ENCODE assay signal across 16 cellular contexts in the genomic region with DNA sequence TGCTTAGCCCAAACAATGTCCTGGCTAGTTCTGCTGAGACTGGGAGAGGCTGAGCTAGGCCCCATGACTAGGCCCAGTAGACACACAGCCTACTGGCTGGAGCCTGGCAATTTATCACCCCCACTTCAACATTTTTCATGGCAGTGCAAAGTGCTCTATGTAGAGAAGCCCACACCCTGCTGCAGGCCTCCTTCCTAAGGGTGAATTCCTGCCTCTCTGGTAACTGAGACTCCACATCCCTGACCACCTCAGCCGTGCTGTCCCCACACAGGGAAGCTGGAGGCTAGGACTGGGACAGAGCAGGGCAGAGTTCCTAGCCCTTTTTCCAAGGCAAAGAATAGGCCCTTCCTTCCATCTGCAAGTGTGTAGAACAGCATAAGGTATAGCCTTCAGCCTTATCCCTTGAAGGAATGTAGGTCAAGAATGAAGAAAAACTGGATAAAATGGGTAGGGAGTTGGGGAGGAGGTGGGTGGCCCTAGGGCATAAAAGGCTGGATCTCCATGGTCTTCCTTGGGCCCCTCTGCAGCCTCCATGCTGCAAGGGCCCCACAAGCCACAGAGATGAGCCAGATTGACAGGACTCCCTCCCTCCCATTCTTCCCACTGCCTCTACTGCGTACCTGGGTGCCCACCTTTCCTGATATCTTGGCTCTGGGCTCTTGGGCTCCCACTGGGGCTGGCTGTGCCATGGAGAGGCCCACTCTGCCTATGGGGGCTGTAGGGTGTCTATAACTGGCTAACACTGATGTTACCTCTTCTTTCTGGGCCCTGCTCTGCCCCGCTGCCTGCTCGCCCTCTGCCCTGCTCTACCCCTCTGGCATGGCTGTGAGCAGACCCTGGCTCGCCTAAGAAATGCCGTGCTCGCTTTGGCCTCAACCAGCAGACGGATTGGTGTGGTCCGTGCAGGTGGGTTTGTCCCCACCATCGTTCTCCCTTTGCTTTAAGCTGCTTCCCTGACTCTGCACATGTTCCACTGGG. TPM values are rescaled to one million over a fixed set of nuclear protein-coding genes. Genes with fewer than 3 reads are reported as not detected.
DNase-seq lines count a peak whose midpoint lies in the region; ATAC-seq, FAIRE-seq and TF ChIP-seq lines count a peak whose summit lies in the region.
"Had no signal": no experiment of that assay in that cellular context is flagged by ENCODE, and none has a peak within 500 bp of the region (broad histone marks: within the 10 kb centered on the region; RNA-seq: fewer than 3 reads in every experiment).

No MANE protein-coding gene starts in this region.

- intact Hi-C loops in activated CD4-positive, alpha-beta memory T cell treated with anti-CD3 and anti-CD28 coated beads for 36 hours (cut with micrococcal nuclease), result no loop called here
- intact Hi-C loops in posterior vena cava (cut with DNase I), result loop anchor here in 1 of 2 donors (5.0 kb wide), 1 partner anchor 102 kb away; no protein-coding TSS in a partner anchor

- peak overlapping the region; percentile 71 for H3K27ac Mint-ChIP-seq in activated CD4-positive, alpha-beta memory T cell treated with anti-CD3 and anti-CD28 coated beads for 36 hours
- no peak overlapping the region for H3K27ac Mint-ChIP-seq in activated CD4-positive, alpha-beta memory T cell treated with anti-CD3 and anti-CD28 coated beads, Interleukin-2, amount 10 ng/mL, durations not matched to agents 7 days and 5 days
- peak overlapping the region; percentile 24 for H3K27ac Mint-ChIP-seq in chondrocyte (ENCODE audit: unreplicated experiment)

- CTCF ChIA-PET in activated CD4-positive, alpha-beta memory T cell treated with anti-CD3 and anti-CD28 coated beads for 36 hours (lab: Charles Lee), result interaction anchor here (1.3 to 28.4 kb wide), 5 partner anchors 11 to 118 kb away, joined by 3 to 981 read pairs (median 27); partner anchors contain the start of gene TCF7
- CTCF ChIA-PET in activated CD4-positive, alpha-beta memory T cell treated with anti-CD3 and anti-CD28 coated beads, Interleukin-2, amount 10 ng/mL, durations not matched to agents 7 days and 5 days (lab: Charles Lee), result interaction anchor here (0.7 to 19.9 kb wide), 3 partner anchors 9 to 106 kb away, joined by 3 to 348 read pairs (median 6); no protein-coding TSS in a partner anchor
- CTCF ChIA-PET in RWPE1 (lab: Yijun Ruan, JAX), result interaction anchor here (0.5 to 11.4 kb wide), 4 partner anchors 16 to 717 kb away, joined by 3 to 219 read pairs (median 4); no protein-coding TSS in a partner anchor

- no peak for TF ChIP-seq CTCF in RWPE1 (conservative IDR thresholded peaks at IDR 0.05; ENCODE audit: low read depth)
- TF ChIP-seq CTCF in chondrocyte (IDR thresholded peaks at IDR 0.05), result no peak

- no peak overlapping the region for H3K4me3 Mint-ChIP-seq in activated CD4-positive, alpha-beta memory T cell treated with anti-CD3 and anti-CD28 coated beads for 36 hours
- no peak overlapping the region for H3K4me3 Mint-ChIP-seq in activated CD4-positive, alpha-beta memory T cell treated with anti-CD3 and anti-CD28 coated beads, Interleukin-2, amount 10 ng/mL, durations not matched to agents 7 days and 5 days
- H3K4me3 Mint-ChIP-seq in chondrocyte (ENCODE audit: unreplicated experiment), result no peak overlapping the region
- H3K4me3 Mint-ChIP-seq: neural crest cell had no signal

- peaks cover 60% of the 10 kb centered on the region for H3K36me3 Mint-ChIP-seq in activated CD4-positive, alpha-beta memory T cell treated with anti-CD3 and anti-CD28 coated beads for 36 hours
- H3K36me3 Mint-ChIP-seq in activated CD4-positive, alpha-beta memory T cell treated with anti-CD3 and anti-CD28 coated beads, Interleukin-2, amount 10 ng/mL, durations not matched to agents 7 days and 5 days (ENCODE audit: low read depth), result peaks cover 48% of the 10 kb centered on the region
- H3K36me3 Mint-ChIP-seq in chondrocyte (ENCODE audit: low read depth), result peaks cover 4% of the 10 kb centered on the region

- POLR2A ChIA-PET in activated CD4-positive, alpha-beta memory T cell treated with anti-CD3 and anti-CD28 coated beads for 36 hours (lab: Charles Lee), result no interaction called here
- POLR2A ChIA-PET in activated CD4-positive, alpha-beta memory T cell treated with anti-CD3 and anti-CD28 coated beads, Interleukin-2, amount 10 ng/mL, durations not matched to agents 7 days and 5 days (lab: Charles Lee), result interaction anchor here (1.1 to 1.6 kb wide), 2 partner anchors 33 to 105 kb away, joined by 3 to 4 read pairs; no protein-coding TSS in a partner anchor
- POLR2A ChIA-PET in RWPE1 (lab: Yijun Ruan, JAX; ENCODE audit: low non-redundant PET), result no interaction called here

- peak; percentile 7 for DNase-seq in activated CD4-positive, alpha-beta memory T cell treated with anti-CD3 and anti-CD28 coated beads for 36 hours
- no peak for DNase-seq in activated CD4-positive, alpha-beta memory T cell treated with anti-CD3 and anti-CD28 coated beads, Interleukin-2, amount 10 ng/mL, durations not matched to agents 7 days and 5 days
- no peak for DNase-seq in RWPE1 (ENCODE audit: low spot score)
- peak; percentile 50 for DNase-seq in chondrocyte (ENCODE audit: low spot score)
- DNase-seq in posterior vena cava (ENCODE audit: low spot score), result peak; percentile 74
- DNase-seq in GM19239 (ENCODE audit: insufficient read length, low spot score), result no peak
- no peak for DNase-seq in COLO829 (ENCODE audit: low spot score)
- DNase-seq: activated CD4-positive, alpha-beta T cell treated with anti-CD3 and anti-CD28 coated beads for 1 hour; NCI-H1694; NCI-H526 had no signal

- peaks cover 24% of the 10 kb centered on the region for H3K4me1 Mint-ChIP-seq in activated CD4-positive, alpha-beta memory T cell treated with anti-CD3 and anti-CD28 coated beads for 36 hours (ENCODE audit: low read depth)
- peaks cover 6% of the 10 kb centered on the region for H3K4me1 Mint-ChIP-seq in activated CD4-positive, alpha-beta memory T cell treated with anti-CD3 and anti-CD28 coated beads, Interleukin-2, amount 10 ng/mL, durations not matched to agents 7 days and 5 days
- peaks cover 18% of the 10 kb centered on the region for H3K4me1 Mint-ChIP-seq in chondrocyte (ENCODE audit: low read depth)

- H3K27me3 Mint-ChIP-seq in activated CD4-positive, alpha-beta memory T cell treated with anti-CD3 and anti-CD28 coated beads for 36 hours, result no peaks in the 10 kb centered on the region
- peaks cover 3% of the 10 kb centered on the region for H3K27me3 Mint-ChIP-seq in activated CD4-positive, alpha-beta memory T cell treated with anti-CD3 and anti-CD28 coated beads, Interleukin-2, amount 10 ng/mL, durations not matched to agents 7 days and 5 days
- no peaks in the 10 kb centered on the region for H3K27me3 Mint-ChIP-seq in chondrocyte (ENCODE audit: low read depth)

- FAIRE-seq in GM19239 (lab: Jason Lieb, UNC), result no peak

- no peak for ATAC-seq in HG03565 (IDR thresholded peaks at IDR 0.05; ENCODE audit: unreplicated experiment)
- ATAC-seq: HCT116, left lung, Panc1 had no signal

- H3K27ac ChIP-seq in RWPE1, result peak overlapping the region; percentile 4; the same call in 1 of the 2 replicates
- H3K27ac ChIP-seq: esophagus muscularis mucosa had no signal

- H3K9me3 Mint-ChIP-seq in activated CD4-positive, alpha-beta memory T cell treated with anti-CD3 and anti-CD28 coated beads for 36 hours, result no peaks in the 10 kb centered on the region
- no peaks in the 10 kb centered on the region for H3K9me3 Mint-ChIP-seq in activated CD4-positive, alpha-beta memory T cell treated with anti-CD3 and anti-CD28 coated beads, Interleukin-2, amount 10 ng/mL, durations not matched to agents 7 days and 5 days
- no peaks in the 10 kb centered on the region for H3K9me3 Mint-ChIP-seq in chondrocyte (ENCODE audit: low read depth)
- H3K9me3 Mint-ChIP-seq: neural crest cell had no signal

RNA-seq across cellular contexts. Expression of gene TCF7, which starts 29.8 kb away (rescaled TPM):
- total RNA-seq in activated CD4-positive, alpha-beta memory T cell treated with anti-CD3 and anti-CD28 coated beads for 36 hours, result 10 to 100 TPM; 59.3 to 65.6 TPM
- 10 to 100 TPM; 19.2 to 21.9 TPM for total RNA-seq in activated CD4-positive, alpha-beta memory T cell treated with anti-CD3 and anti-CD28 coated beads, Interleukin-2, amount 10 ng/mL, durations not matched to agents 7 days and 5 days
- total RNA-seq in chondrocyte, result 0.53 to 1.2 TPM (median 0.55 TPM) in 3 replicates
- 1 to 10 TPM; 1.0 to 1.6 TPM for total RNA-seq in posterior vena cava

RNA-seq across cellular contexts. Expression of gene SKP1, which starts 32.5 kb away (rescaled TPM):
- total RNA-seq in activated CD4-positive, alpha-beta memory T cell treated with anti-CD3 and anti-CD28 coated beads for 36 hours, result 100 to 1,000 TPM; 284 to 286 TPM
- total RNA-seq in activated CD4-positive, alpha-beta memory T cell treated with anti-CD3 and anti-CD28 coated beads, Interleukin-2, amount 10 ng/mL, durations not matched to agents 7 days and 5 days, result 100 to 1,000 TPM; 197 to 205 TPM
- 248 to 338 TPM (median 256 TPM) in 3 replicates for total RNA-seq in chondrocyte
- 100 to 1,000 TPM; 321 to 334 TPM for total RNA-seq in posterior vena cava

Comparison
In these comparisons a context has a peak if more than half of its experiments do, and no peak if none do; other contexts are left out.
1. DNase-seq: peak in activated CD4-positive, alpha-beta memory T cell treated with anti-CD3 and anti-CD28 coated beads for 36 hours (single experiment), chondrocyte (single experiment) and posterior vena cava (single experiment); none in activated CD4-positive, alpha-beta memory T cell treated with anti-CD3 and anti-CD28 coated beads, Interleukin-2, amount 10 ng/mL, durations not matched to agents 7 days and 5 days (single experiment), RWPE1 (single experiment), GM19239 (single experiment) and COLO829 (single experiment).